In genomic region chr4:166432842-166433241, GRCh38 we compare ENCODE assay signal across 23 cellular contexts.
DNase-seq lines count a peak whose midpoint lies in the region; ATAC-seq and TF ChIP-seq lines count a peak whose summit lies in the region.
"Had no signal": no experiment of that assay in that cellular context is flagged by ENCODE, and none has a peak within 500 bp of the region (broad histone marks: within the 10 kb centered on the region; RNA-seq: fewer than 3 reads in every experiment).

No MANE protein-coding gene starts in this region.

- TF ChIP-seq CTCF in fibroblast of the aortic adventitia (IDR thresholded peaks at IDR 0.05; ENCODE audit: insufficient read depth, low read length) (no peak), Peyer's patch (IDR thresholded peaks at IDR 0.05) (no peak)

- DNase-seq in EL (peak; percentile 14), LHCN-M2 (ENCODE audit: low read depth) (peak; percentile 36), adipocyte (ENCODE audit: low read depth) (peak; percentile 35), fibroblast of the aortic adventitia (ENCODE audit: low read depth) (peak; percentile 24), Peyer's patch (no peak), posterior vena cava (ENCODE audit: low spot score) (no peak)
- DNase-seq: CD4-positive, CD25-positive, alpha-beta regulatory T cell; DMS79; GOT3; Kasumi-1; NCI-H1092 treated with DMSO at 0.1 percent for 48 hours; NCI-H1436 treated with DMSO at 0.1 percent for 48 hours; NCI-H2029; NCI-H226; NCI-H510A treated with DMSO at 0.1 percent for 48 hours; NCI-H748 treated with DMSO at 0.1 percent for 48 hours had no signal

- H3K27ac ChIP-seq in Peyer's patch, result no peak overlapping the region
- H3K27ac ChIP-seq: A549, SJSA1 had no signal

- H3K4me1 ChIP-seq in adipocyte (ENCODE audit: control insufficient read depth, insufficient read depth, low read length) (peaks cover 11% of the 10 kb centered on the region), Peyer's patch (no peaks in the 10 kb centered on the region)
- H3K4me1 ChIP-seq: A549 had no signal

- no peaks in the 10 kb centered on the region for H3K27me3 ChIP-seq in adipocyte (replicated peaks; ENCODE audit: control insufficient read depth, insufficient read depth, low read length)
- H3K27me3 ChIP-seq in Peyer's patch, result no peaks in the 10 kb centered on the region
- H3K27me3 ChIP-seq: SJSA1 had no signal

- H3K4me3 ChIP-seq in adipocyte (ENCODE audit: low read length), result no peak overlapping the region
- H3K4me3 ChIP-seq in fibroblast of the aortic adventitia (ENCODE audit: low read depth, low read length), result no peak overlapping the region
- H3K4me3 ChIP-seq in Peyer's patch, result no peak overlapping the region
- H3K4me3 ChIP-seq: A549, SJSA1 had no signal

- ATAC-seq in HG02623 (IDR thresholded peaks at IDR 0.05; ENCODE audit: unreplicated experiment), result no peak
- ATAC-seq in HG02840 (IDR thresholded peaks at IDR 0.05; ENCODE audit: low FRiP score, unreplicated experiment), result no peak
- ATAC-seq: A549, HCT116, Panc1, Right ventricle myocardium inferior had no signal

- no peaks in the 10 kb centered on the region for H3K9me3 ChIP-seq in adipocyte (ENCODE audit: control insufficient read depth, low read length)
- no peaks in the 10 kb centered on the region for H3K9me3 ChIP-seq in Peyer's patch
- H3K9me3 ChIP-seq: A549, SJSA1 had no signal

- intact Hi-C loops in posterior vena cava (cut with DNase I), result no loop called here

- no peak overlapping the region for H3K9ac ChIP-seq in adipocyte (ENCODE audit: low read length)

- H3K36me3 ChIP-seq in adipocyte (ENCODE audit: control insufficient read depth, insufficient read depth, low read length, severe bottlenecking) (no peaks in the 10 kb centered on the region), Peyer's patch (no peaks in the 10 kb centered on the region)
- H3K36me3 ChIP-seq: SJSA1 had no signal

- no peak for TF ChIP-seq POLR2A in Peyer's patch (IDR thresholded peaks at IDR 0.05)

Comparison
In these comparisons a context has a peak if more than half of its experiments do, and no peak if none do; other contexts are left out.
1. DNase-seq: peak in EL (single experiment), LHCN-M2 (single experiment), adipocyte (single experiment) and fibroblast of the aortic adventitia (single experiment); none in Peyer's patch (0 of 3) and posterior vena cava (single experiment).